Comparison of ENCODE assay signal across 1 cellular context in genomic region chr6:161151660-161152526, GRCh38.
TF ChIP-seq lines count a peak whose summit lies in the region.

No MANE protein-coding gene starts in this region.

TF ChIP-seq in H1, 55 proteins besides CTCF, POLR2A, EP300 and RAD21 (continued from another document):
- TF ChIP-seq EZH2 (IDR thresholded peaks at IDR 0.05; ENCODE audit: low read depth, low read length, severe bottlenecking) (no peak), ASH2L (IDR thresholded peaks at IDR 0.05; ENCODE audit: low read length) (no peak), SIX5 (IDR thresholded peaks at IDR 0.05; ENCODE audit: low read depth, low read length) (no peak), JUN (IDR thresholded peaks at IDR 0.05; ENCODE audit: low read depth, low read length) (no peak), BRCA1 (IDR thresholded peaks at IDR 0.05; ENCODE audit: low read depth, low read length) (no peak), YY1 (IDR thresholded peaks at IDR 0.05; ENCODE audit: low read depth, low read length) (no peak), CHD2 (IDR thresholded peaks at IDR 0.05; ENCODE audit: low read length) (no peak), NANOG (IDR thresholded peaks at IDR 0.05; ENCODE audit: insufficient read depth, low read depth, low read length, poor library complexity, severe bottlenecking) (no peak), CHD7 (IDR thresholded peaks at IDR 0.05; ENCODE audit: insufficient replicate concordance, low read length) (no peak), CHD1 (IDR thresholded peaks at IDR 0.05; ENCODE audit: low read depth, low read length) (no peak), CEBPB (IDR thresholded peaks at IDR 0.05; ENCODE audit: low read depth, low read length) (no peak), TEAD4 (IDR thresholded peaks at IDR 0.05; ENCODE audit: low read depth, low read length) (no peak), RBBP5 (IDR thresholded peaks at IDR 0.05; ENCODE audit: borderline replicate concordance, low read depth, low read length) (no peak), PHF8 (conservative IDR thresholded peaks at IDR 0.05; ENCODE audit: low read depth, low read length) (no peak), MAFK (IDR thresholded peaks at IDR 0.05; ENCODE audit: low read depth, low read length) (no peak)
- TF ChIP-seq, protein P1, sequence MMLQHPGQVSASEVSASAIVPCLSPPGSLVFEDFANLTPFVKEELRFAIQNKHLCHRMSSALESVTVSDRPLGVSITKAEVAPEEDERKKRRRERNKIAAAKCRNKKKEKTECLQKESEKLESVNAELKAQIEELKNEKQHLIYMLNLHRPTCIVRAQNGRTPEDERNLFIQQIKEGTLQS (IDR thresholded peaks at IDR 0.05; ENCODE audit: insufficient read depth, low read depth, low read length), result no peak
